In genomic region chr7:134856692-134857091, GRCh38 we compare ENCODE assay signal across 1 cellular context.
TF ChIP-seq lines count a peak whose summit lies in the region.

No MANE protein-coding gene starts in this region.

TF ChIP-seq in SK-N-SH, 30 proteins besides CTCF, POLR2A, EP300 and RAD21 (continued from another document):
- TF ChIP-seq, protein P1, sequence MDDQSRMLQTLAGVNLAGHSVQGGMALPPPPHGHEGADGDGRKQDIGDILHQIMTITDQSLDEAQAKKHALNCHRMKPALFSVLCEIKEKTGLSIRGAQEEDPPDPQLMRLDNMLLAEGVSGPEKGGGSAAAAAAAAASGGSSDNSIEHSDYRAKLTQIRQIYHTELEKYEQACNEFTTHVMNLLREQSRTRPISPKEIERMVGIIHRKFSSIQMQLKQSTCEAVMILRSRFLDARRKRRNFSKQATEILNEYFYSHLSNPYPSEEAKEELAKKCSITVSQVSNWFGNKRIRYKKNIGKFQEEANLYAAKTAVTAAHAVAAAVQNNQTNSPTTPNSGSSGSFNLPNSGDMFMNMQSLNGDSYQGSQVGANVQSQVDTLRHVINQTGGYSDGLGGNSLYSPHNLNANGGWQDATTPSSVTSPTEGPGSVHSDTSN (IDR thresholded peaks at IDR 0.05): no peak
- TF ChIP-seq CHD2 (IDR thresholded peaks at IDR 0.05; ENCODE audit: low read length, partially characterized antibody) (no peak), ELF1 (IDR thresholded peaks at IDR 0.05) (no peak), TAF1 (IDR thresholded peaks at IDR 0.05; ENCODE audit: borderline replicate concordance, low read depth, low read length) (no peak), FOXJ3 (CRISPR knock-in tag; IDR thresholded peaks at IDR 0.05) (no peak)
TF ChIP-seq in SK-N-SH: peak in this region for 0.
